In genomic region chr11:78270993-78271392, GRCh38 we compare ENCODE assay signal across 19 cellular contexts.
DNase-seq lines count a peak whose midpoint lies in the region.
"Had no signal": no experiment of that assay in that cellular context is flagged by ENCODE, and none has a peak within 500 bp of the region (broad histone marks: within the 10 kb centered on the region; RNA-seq: fewer than 3 reads in every experiment).

No MANE protein-coding gene starts in this region.

- no peaks in the 10 kb centered on the region for H3K79me1 ChIP-seq in mesendoderm (ENCODE audit: low read length)

- no peaks in the 10 kb centered on the region for H3K4me1 ChIP-seq in mesendoderm (ENCODE audit: control insufficient read depth, low read depth, low read length)
- H3K4me1 ChIP-seq: A549, Peyer's patch had no signal

- H3K4me2 ChIP-seq in mesendoderm (ENCODE audit: low read length), result no peak overlapping the region
- H3K4me2 ChIP-seq: A549 had no signal

- no peak overlapping the region for H3K56ac ChIP-seq in mesendoderm (ENCODE audit: low read length)

- H4K5ac ChIP-seq in mesendoderm (ENCODE audit: low read length), result no peak overlapping the region

- WGBS in mesendoderm (ENCODE audit: extremely low coverage, insufficient coverage, low lambda C conversion rate), result no CpG with 5 or more reads among the region's 1 CpG

- H3K4ac ChIP-seq in mesendoderm (ENCODE audit: low read depth, low read length), result no peak overlapping the region

- no peaks in the 10 kb centered on the region for H3K36me3 ChIP-seq in mesendoderm (ENCODE audit: control insufficient read depth, insufficient read depth, low read length)
- H3K36me3 ChIP-seq: Peyer's patch had no signal

- H2BK120ac ChIP-seq in mesendoderm (ENCODE audit: low read depth, low read length), result no peak overlapping the region

- no peak overlapping the region for H3K9ac ChIP-seq in mesendoderm (ENCODE audit: low read length)

- no peak overlapping the region for H3K4me3 ChIP-seq in mesendoderm (ENCODE audit: low read length)
- H3K4me3 ChIP-seq: A549, GM12878, K562, Peyer's patch had no signal

- peak; percentile 35 for DNase-seq in KBM-7
- peak; percentile 72 for DNase-seq in medulla oblongata (ENCODE audit: extremely low spot score)
- peak; percentile 32 for DNase-seq in retina
- DNase-seq in dedifferentiated amniotic fluid mesenchymal stem cell (ENCODE audit: extremely low spot score), result no peak
- DNase-seq in mesendoderm, result no peak
- no peak for DNase-seq in SHP77 (lab: John Stamatoyannopoulos, UW)
- no peak for DNase-seq in activated CD4-positive, alpha-beta T cell treated with anti-CD3 and anti-CD28 coated beads, Interleukin-2, amount 50 U/mL, for 48 hours
- DNase-seq: DMS79 treated with DMSO at 0.1 percent for 48 hours, GDM1, NCI-H1436 treated with DMSO at 0.1 percent for 48 hours, NCI-H2081 treated with DMSO at 0.1 percent for 48 hours, NCI-H2227 treated with DMSO at 0.1 percent for 48 hours, NCI-H524, Peyer's patch, Right ventricle myocardium superior had no signal

- no peak overlapping the region for H3K18ac ChIP-seq in mesendoderm (ENCODE audit: low read length)

- H3K27me3 ChIP-seq in mesendoderm (ENCODE audit: insufficient read depth, low read length, poor library complexity), result no peaks in the 10 kb centered on the region
- H3K27me3 ChIP-seq: Peyer's patch had no signal

- H2BK5ac ChIP-seq in mesendoderm (ENCODE audit: low read length), result no peak overlapping the region

- no peaks in the 10 kb centered on the region for H3K79me2 ChIP-seq in mesendoderm (ENCODE audit: control insufficient read depth, insufficient read depth, low read length)

- no peak overlapping the region for H4K8ac ChIP-seq in mesendoderm (ENCODE audit: low read depth, low read length)

- H3K23ac ChIP-seq in mesendoderm (ENCODE audit: low read length), result no peak overlapping the region

- H3K27ac ChIP-seq in cingulate gyrus (ENCODE audit: low read depth, low read length) (peak overlapping the region; percentile 75), mesendoderm (ENCODE audit: low read depth, low read length) (no peak overlapping the region)
- H3K27ac ChIP-seq: A549, Peyer's patch had no signal

- no peak overlapping the region for H2BK15ac ChIP-seq in mesendoderm (replicated peaks; ENCODE audit: low read depth)

- in situ Hi-C loops in KBM-7 (cut with MboI; ENCODE audit: low pct_unique_long_range_greater_than_20kb, low sequenced_read_pairs), result no loop called here

- no peak overlapping the region for H2AK5ac ChIP-seq in mesendoderm (ENCODE audit: low read length)

Comparison
In these comparisons a context has a peak if more than half of its experiments do, and no peak if none do; other contexts are left out.
1. DNase-seq: peak in KBM-7 (single experiment), medulla oblongata (single experiment) and retina (single experiment); none in dedifferentiated amniotic fluid mesenchymal stem cell (single experiment), mesendoderm (single experiment), SHP77 (0 of 2) and activated CD4-positive, alpha-beta T cell treated with anti-CD3 and anti-CD28 coated beads, Interleukin-2, amount 50 U/mL, for 48 hours (0 of 2).